Comparison of ENCODE assay signal across 8 cellular contexts in genomic region chr15:93035953-93036810, GRCh38. TPM values are rescaled to one million over a fixed set of nuclear protein-coding genes. Genes with fewer than 3 reads are reported as not detected.
A peak's percentile ranks its signal among the peaks of the same experiment; 100 is the strongest.
DNase-seq lines count a peak whose midpoint lies in the region; ATAC-seq and TF ChIP-seq lines count a peak whose summit lies in the region.

No MANE protein-coding gene starts in this region.

- ATAC-seq in HG02884 (IDR thresholded peaks at IDR 0.05; ENCODE audit: unreplicated experiment) = peak; percentile 70
- ATAC-seq in activated T-cell treated with anti-CD3 and anti-CD28 coated beads, Interleukin-2, amount 50 U/mL, for 72 hours (replicated peaks in 1 of 2) = peak; percentile 70 to 72
- no peak for ATAC-seq in gastroesophageal sphincter
- no peak for ATAC-seq in GM18517 (IDR thresholded peaks at IDR 0.05; ENCODE audit: unreplicated experiment)

- peaks cover 5% of the 10 kb centered on the region for H3K4me1 Mint-ChIP-seq in activated T-cell treated with anti-CD3 and anti-CD28 coated beads, Interleukin-2, amount 50 U/mL, for 72 hours (ENCODE audit: low read depth)

- TF ChIP-seq EP300 in gastroesophageal sphincter (IDR thresholded peaks at IDR 0.05) = no peak

- H3K9me3 ChIP-seq in gastroesophageal sphincter = no peaks in the 10 kb centered on the region

- TF ChIP-seq POLR2A in gastroesophageal sphincter (IDR thresholded peaks at IDR 0.05) = no peak

- H3K36me3 Mint-ChIP-seq in activated T-cell treated with anti-CD3 and anti-CD28 coated beads, Interleukin-2, amount 50 U/mL, for 72 hours (ENCODE audit: insufficient read depth in 2 of 2) = no peaks in the 10 kb centered on the region

- WGBS in gastroesophageal sphincter (ENCODE audit: low coverage in 1 of 2), 2 donors = 59 to 73% methylated on average over 5 to 7 of the region's 32 CpGs

- no peaks in the 10 kb centered on the region for H3K27me3 ChIP-seq in gastroesophageal sphincter

- H3K4me3 ChIP-seq in gastroesophageal sphincter = no peak overlapping the region

- no peak overlapping the region for H3K27ac Mint-ChIP-seq in activated T-cell treated with anti-CD3 and anti-CD28 coated beads, Interleukin-2, amount 50 U/mL, for 72 hours

- H3K27ac ChIP-seq in gastroesophageal sphincter = no peak overlapping the region

- H3K4me1 ChIP-seq in gastroesophageal sphincter = peaks cover 0 to 32% (median 14%) of the 10 kb centered on the region in 3 donors

- H3K4me3 Mint-ChIP-seq in activated T-cell treated with anti-CD3 and anti-CD28 coated beads, Interleukin-2, amount 50 U/mL, for 72 hours = peak overlapping the region; percentile 55 to 72

- H3K36me3 ChIP-seq in gastroesophageal sphincter = no peaks in the 10 kb centered on the region

- TF ChIP-seq CTCF in gastroesophageal sphincter (IDR thresholded peaks at IDR 0.05) = peak in 3 of 4 experiments; percentile 45 to 66 (median 66)

- no peaks in the 10 kb centered on the region for H3K9me3 Mint-ChIP-seq in activated T-cell treated with anti-CD3 and anti-CD28 coated beads, Interleukin-2, amount 50 U/mL, for 72 hours

- DNase-seq in activated gamma-delta T cell treated with Interleukin-2 at 50 U/mL for 16 hours = peak; percentile 49
- DNase-seq in activated gamma-delta T cell (lab: John Stamatoyannopoulos, UW) = no peak
- DNase-seq in NCI-H748 (lab: John Stamatoyannopoulos, UW; ENCODE audit: unreplicated experiment) = peak; percentile 60
- peak; percentile 56 to 67 for DNase-seq in activated T-cell treated with anti-CD3 and anti-CD28 coated beads, Interleukin-2, amount 50 U/mL, for 72 hours
- DNase-seq in stimulated activated CD4-positive, alpha-beta T cell treated with anti-CD3 and anti-CD28 coated beads, Interleukin-12 subunit alpha, Interleukin-12 subunit beta, amount 100 ng/mL, for 48 hours (ENCODE audit: low read depth in 2 of 3, low spot score in 1 of 3) = peak; percentile 17 to 40 (median 23)

- H3K27me3 Mint-ChIP-seq in activated T-cell treated with anti-CD3 and anti-CD28 coated beads, Interleukin-2, amount 50 U/mL, for 72 hours (ENCODE audit: low read depth) = no peaks in the 10 kb centered on the region

RNA-seq across cellular contexts. Expression of gene RGMA, which starts 52.8 kb away (rescaled TPM):
- 1 to 10 TPM in 1 of 2 donors, under 1 TPM in 1; 0.53 to 1.7 TPM for total RNA-seq in activated T-cell treated with anti-CD3 and anti-CD28 coated beads, Interleukin-2, amount 50 U/mL, for 72 hours
- total RNA-seq in gastroesophageal sphincter = 100 to 1,000 TPM in 2 of 4 donors, 10 to 100 TPM in 2; 99.0 to 307 (median 112) TPM

Comparison
In these comparisons a context has a peak if more than half of its experiments do, and no peak if none do; other contexts are left out.
1. ATAC-seq: peak in HG02884 (single experiment) and activated T-cell treated with anti-CD3 and anti-CD28 coated beads, Interleukin-2, amount 50 U/mL, for 72 hours (2 of 2); none in gastroesophageal sphincter (single experiment) and GM18517 (single experiment).
2. RNA of gene RGMA, which starts 52.8 kb away (total RNA-seq): 99.0 to 307 TPM in gastroesophageal sphincter; 0.53 to 1.7 TPM in activated T-cell treated with anti-CD3 and anti-CD28 coated beads, Interleukin-2, amount 50 U/mL, for 72 hours; every median in the first group is over 10 times any median in the second.